Comparison of ENCODE assay signal across 8 cellular contexts in genomic region chr2:162343492-162343823, GRCh38. TPM values are rescaled to one million over a fixed set of nuclear protein-coding genes. Genes with fewer than 3 reads are reported as not detected.
DNase-seq lines count a peak whose midpoint lies in the region; ATAC-seq and TF ChIP-seq lines count a peak whose summit lies in the region.

No MANE protein-coding gene starts in this region.

- TF ChIP-seq POLR2A in spleen (IDR thresholded peaks at IDR 0.05), result no peak

- H3K4me3 ChIP-seq in SU-DHL-6 (ENCODE audit: insufficient read depth, low read length, poor library complexity, severe bottlenecking), result peak overlapping the region; percentile 42
- H3K4me3 ChIP-seq in spleen, result peak overlapping the region; percentile 80 to 99 (median 92)

- no peak for TF ChIP-seq CTCF in SU-DHL-6 (IDR thresholded peaks at IDR 0.05; ENCODE audit: insufficient read depth, low read length, poor library complexity, severe bottlenecking)
- no peak for TF ChIP-seq CTCF in glutamatergic neuron (IDR thresholded peaks at IDR 0.05; ENCODE audit: partially characterized antibody, unreplicated experiment)
- TF ChIP-seq CTCF in spleen (IDR thresholded peaks at IDR 0.05 in 8 of 11, conservative IDR thresholded peaks at IDR 0.05 in 3 of 11), result no peak
- TF ChIP-seq CTCF in RWPE1 (conservative IDR thresholded peaks at IDR 0.05; ENCODE audit: low read depth), result no peak
- no peak for TF ChIP-seq CTCF in foreskin keratinocyte (conservative IDR thresholded peaks at IDR 0.05)

- H3K9me2 ChIP-seq in SU-DHL-6 (replicated peaks; ENCODE audit: insufficient read depth, low read length), result no peaks in the 10 kb centered on the region

- WGBS in spleen, 5 donors, result 39 to 48% (median 44%) methylated on average over 4 of the region's 4 CpGs

- DNase-seq in glutamatergic neuron, result no peak
- no peak for DNase-seq in spleen
- DNase-seq in UCSD-AML1 (lab: John Stamatoyannopoulos, UW; ENCODE audit: unreplicated experiment), result no peak
- no peak for DNase-seq in RWPE1 (ENCODE audit: low spot score)
- no peak for DNase-seq in activated gamma-delta T cell treated with Interleukin-2 at 50 U/mL for 16 hours
- no peak for DNase-seq in foreskin keratinocyte

- intact Hi-C loops in spleen (cut with DNase I; ENCODE audit: low total_unique reads), result no loop called here

- no peaks in the 10 kb centered on the region for H3K79me2 ChIP-seq in SU-DHL-6 (ENCODE audit: insufficient read depth, low read length)

- peak overlapping the region; percentile 88 for H2AFZ ChIP-seq in SU-DHL-6 (ENCODE audit: low read depth, low read length, severe bottlenecking)

- peaks cover 3% of the 10 kb centered on the region for H3K27me3 Mint-ChIP-seq in glutamatergic neuron (ENCODE audit: unreplicated experiment)

- peaks cover 4% of the 10 kb centered on the region for H3K4me1 Mint-ChIP-seq in glutamatergic neuron (ENCODE audit: low read depth, unreplicated experiment)

- H3K9me3 Mint-ChIP-seq in glutamatergic neuron (ENCODE audit: unreplicated experiment), result peaks cover 3% of the 10 kb centered on the region

- no peaks in the 10 kb centered on the region for H3K27me3 ChIP-seq in SU-DHL-6 (ENCODE audit: low read length)
- no peaks in the 10 kb centered on the region for H3K27me3 ChIP-seq in spleen (replicated peaks in 1 of 7)
- no peaks in the 10 kb centered on the region for H3K27me3 ChIP-seq in foreskin keratinocyte

- peak overlapping the region; percentile 75 for H3K4me2 ChIP-seq in SU-DHL-6 (ENCODE audit: low read depth, low read length, poor library complexity, severe bottlenecking)

- H3F3A ChIP-seq in SU-DHL-6 (ENCODE audit: insufficient read depth), result no peaks in the 10 kb centered on the region

- H3K4me3 Mint-ChIP-seq in glutamatergic neuron (ENCODE audit: unreplicated experiment), result peak overlapping the region; percentile 92

- CTCF ChIA-PET in RWPE1 (lab: Yijun Ruan, JAX), result interaction anchor here (0.6 to 1.3 kb wide), 4 partner anchors 10 to 73 kb away, joined by 3 to 4 read pairs (median 4); no protein-coding TSS in a partner anchor

- H3K36me3 ChIP-seq in SU-DHL-6 (ENCODE audit: low read length) (no peaks in the 10 kb centered on the region), spleen (peaks cover 0 to 11% (median 0%) of the 10 kb centered on the region in 6 donors)

- ATAC-seq in GM19467 (IDR thresholded peaks at IDR 0.05; ENCODE audit: unreplicated experiment) (peak; percentile 0), foreskin keratinocyte (no peak)

- H3K27ac Mint-ChIP-seq in glutamatergic neuron (ENCODE audit: unreplicated experiment), result no peak overlapping the region

- POLR2A ChIA-PET in RWPE1 (lab: Yijun Ruan, JAX; ENCODE audit: low non-redundant PET), result no interaction called here

- no peaks in the 10 kb centered on the region for H3K36me3 Mint-ChIP-seq in glutamatergic neuron (ENCODE audit: unreplicated experiment)

- H3K9ac ChIP-seq in SU-DHL-6 (ENCODE audit: low read length), result no peak overlapping the region

- H3K9me3 ChIP-seq in SU-DHL-6 (ENCODE audit: insufficient read depth, low read length) (no peaks in the 10 kb centered on the region), spleen (no peaks in the 10 kb centered on the region)

- H3K27ac ChIP-seq in SU-DHL-6 (ENCODE audit: low read depth, low read length), result no peak overlapping the region
- H3K27ac ChIP-seq in spleen, result peak overlapping the region in 7 of 8 donors; percentile 89 to 99 (median 94)
- no peak overlapping the region for H3K27ac ChIP-seq in RWPE1
- H3K27ac ChIP-seq in foreskin keratinocyte, result no peak overlapping the region

- H3K4me1 ChIP-seq in spleen, result peaks cover 0 to 89% (median 19%) of the 10 kb centered on the region in 6 donors
- H3K4me1 ChIP-seq in foreskin keratinocyte, result no peaks in the 10 kb centered on the region

- no peaks in the 10 kb centered on the region for H4K20me1 ChIP-seq in SU-DHL-6 (ENCODE audit: low read depth, low read length)

RNA-seq across cellular contexts. Expression of gene GCA, which starts 0.5 kb away (rescaled TPM):
- total RNA-seq in glutamatergic neuron (ENCODE audit: unreplicated experiment) (19.7 TPM), spleen (100 to 1,000 TPM; 118 to 498 (median 190) TPM), foreskin keratinocyte (7.5 and 9.2 TPM in 2 replicates)
- polyA plus RNA-seq in spleen (10 to 100 TPM; 49.1 to 65.7 (median 50.8) TPM), foreskin keratinocyte (4.8 and 5.0 TPM in 2 replicates)

RNA-seq across cellular contexts. Expression of gene IFIH1, which starts 25.0 kb away (rescaled TPM):
- total RNA-seq in glutamatergic neuron (ENCODE audit: unreplicated experiment), result not detected
- 10 to 100 TPM; 30.4 to 53.8 (median 44.7) TPM for total RNA-seq in spleen
- polyA plus RNA-seq in spleen, result 10 to 100 TPM; 13.2 to 18.6 (median 16.3) TPM
- 29.7 and 37.9 TPM in 2 replicates for total RNA-seq in foreskin keratinocyte
- 12.1 and 14.5 TPM in 2 replicates for polyA plus RNA-seq in foreskin keratinocyte

Comparison
In these comparisons a context has a peak if more than half of its experiments do, and no peak if none do; other contexts are left out.
1. H3K27ac ChIP-seq: peak in spleen (7 of 8); none in SU-DHL-6 (single experiment), RWPE1 (single experiment) and foreskin keratinocyte (single experiment).
2. RNA of gene IFIH1, which starts 25.0 kb away (total RNA-seq): 30.4 to 53.8 TPM in spleen and 29.7 to 37.9 TPM in foreskin keratinocyte; not detected in glutamatergic neuron (single experiment); every median in the first group is over 10 times any median in the second.